In the genomic region with DNA sequence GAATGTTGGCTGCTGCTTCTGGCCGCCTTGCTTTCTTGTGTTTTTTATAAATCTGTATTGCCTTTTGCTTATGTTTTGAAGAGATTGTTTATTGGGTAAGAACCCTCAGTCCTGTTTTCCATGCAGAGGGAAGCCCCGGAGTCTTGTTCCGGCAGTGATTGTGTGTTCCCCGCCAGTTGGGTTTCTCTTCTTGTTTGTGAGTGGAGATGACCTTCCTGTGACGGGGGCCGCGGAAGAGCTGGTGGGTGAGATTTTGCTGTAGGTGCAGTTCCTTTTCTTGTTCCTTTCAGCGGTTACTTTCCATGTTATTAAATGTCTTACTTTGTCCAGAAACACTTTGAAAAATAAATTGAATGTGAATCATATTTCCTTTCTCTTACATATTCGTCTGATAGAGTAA, we compare ENCODE assay signal across 1 cellular context.
TF ChIP-seq lines count a peak whose summit lies in the region.

No MANE protein-coding gene starts in this region.

TF ChIP-seq in WTC11, 78 proteins besides CTCF, POLR2A, EP300 and RAD21 (continued from another document):
- no peak for TF ChIP-seq SOX15 (CRISPR knock-in tag; IDR thresholded peaks at IDR 0.05)
